In genomic region chr4:155972098-155972497, GRCh38 we compare ENCODE assay signal across 8 cellular contexts. TPM values are rescaled to one million over a fixed set of nuclear protein-coding genes. Genes with fewer than 3 reads are reported as not detected.
DNase-seq lines count a peak whose midpoint lies in the region; ATAC-seq and TF ChIP-seq lines count a peak whose summit lies in the region.

No MANE protein-coding gene starts in this region.

- H3K4me1 ChIP-seq in mammary epithelial cell (ENCODE audit: insufficient read depth, low read length): no peaks in the 10 kb centered on the region

- H3K9me3 ChIP-seq in mammary epithelial cell (replicated peaks; ENCODE audit: insufficient read depth, low read length): no peaks in the 10 kb centered on the region

- no peak overlapping the region for H3K9ac ChIP-seq in mammary epithelial cell (ENCODE audit: insufficient read depth, low read length)

- dilution Hi-C loops in mammary epithelial cell (cut with HindIII; ENCODE audit: low sequenced_read_pairs): no loop called here

- no peak overlapping the region for H2AFZ ChIP-seq in mammary epithelial cell (ENCODE audit: low read depth, low read length)

- intact Hi-C loops in mammary epithelial cell (cut with micrococcal nuclease): loop anchor here (10.0 kb wide), 1 partner anchor 403 kb away; no protein-coding TSS in a partner anchor

- 79% methylated on average over 4 of the region's 4 CpGs for WGBS in mammary epithelial cell (ENCODE audit: low coverage, missing lambda C conversion rate)

- DNase-seq in mammary epithelial cell (no peak), retina (peak; percentile 15), OCI-M2 (lab: John Stamatoyannopoulos, UW; ENCODE audit: unreplicated experiment) (no peak), NCI-H1092 treated with DMSO at 0.1 percent for 48 hours (lab: John Stamatoyannopoulos, UW) (no peak)
- DNase-seq in stimulated activated CD4-positive, alpha-beta T cell treated with anti-CD3 and anti-CD28 coated beads, Interleukin-4, amount 100 ng/mL, for 24 hours: no peak

- H3K27ac ChIP-seq in 22Rv1: no peak overlapping the region
- H3K27ac ChIP-seq in mammary epithelial cell (ENCODE audit: insufficient read depth, low read depth, low read length): no peak overlapping the region

- CTCF ChIA-PET in mammary epithelial cell (lab: Charles Lee; ENCODE audit: low non-redundant PET): interaction anchor here (0.5 kb wide), 1 partner anchor 22 kb away, joined by 3 read pairs; no protein-coding TSS in a partner anchor

- TF ChIP-seq CTCF in 22Rv1 (IDR thresholded peaks at IDR 0.05) (peak; percentile 64), mammary epithelial cell (conservative IDR thresholded peaks at IDR 0.05 in 1 of 2, IDR thresholded peaks at IDR 0.05 in 1 of 2; ENCODE audit: extremely low read depth in 1 of 2, insufficient read depth in 1 of 2, low read depth in 1 of 2, low read length in 2 of 2) (peak; percentile 14 to 36)

- no peaks in the 10 kb centered on the region for H3K27me3 ChIP-seq in mammary epithelial cell (ENCODE audit: insufficient read depth, low read length)

- no peaks in the 10 kb centered on the region for H3K36me3 ChIP-seq in mammary epithelial cell (ENCODE audit: insufficient read depth, low read length)

- no peak overlapping the region for H3K4me2 ChIP-seq in mammary epithelial cell (ENCODE audit: insufficient read depth, low read depth, low read length)

- no TSS peak for BruUV-seq in mammary epithelial cell (replicated peaks; lab: Mats Ljungman, UMichigan)

- in situ Hi-C loops in mammary epithelial cell (cut with MboI; ENCODE audit: low sequenced_read_pairs in 2 of 2): loop anchor here in 1 of 2 donors (25.0 kb wide), 1 partner anchor 990 kb away; the partner anchor contains the start of gene PDGFC

- ATAC-seq in GM18867 (IDR thresholded peaks at IDR 0.05; ENCODE audit: unreplicated experiment) (peak; percentile 61), HG03457 (IDR thresholded peaks at IDR 0.05; ENCODE audit: unreplicated experiment) (peak; percentile 38)

- H4K20me1 ChIP-seq in mammary epithelial cell (ENCODE audit: insufficient read depth, low read length): no peaks in the 10 kb centered on the region

- H3K79me2 ChIP-seq in mammary epithelial cell (ENCODE audit: insufficient read depth, low read length): no peaks in the 10 kb centered on the region

- H3K4me3 ChIP-seq in mammary epithelial cell (replicated peaks in 1 of 3; ENCODE audit: insufficient read depth in 1 of 3, low read depth in 2 of 3, low read length in 3 of 3): no peak overlapping the region

RNA-seq across cellular contexts. Expression of gene CTSO, which starts 18.4 kb away (rescaled TPM):
- 10 to 100 TPM in 1 of 2 donors, 1 to 10 TPM in 1; 2.0 to 11.0 TPM for total RNA-seq in mammary epithelial cell
- polyA plus RNA-seq in mammary epithelial cell: 1.4 TPM
- 2.8 TPM for polyA minus RNA-seq in mammary epithelial cell
